Comparison of ENCODE assay signal across 16 cellular contexts in the genomic region with DNA sequence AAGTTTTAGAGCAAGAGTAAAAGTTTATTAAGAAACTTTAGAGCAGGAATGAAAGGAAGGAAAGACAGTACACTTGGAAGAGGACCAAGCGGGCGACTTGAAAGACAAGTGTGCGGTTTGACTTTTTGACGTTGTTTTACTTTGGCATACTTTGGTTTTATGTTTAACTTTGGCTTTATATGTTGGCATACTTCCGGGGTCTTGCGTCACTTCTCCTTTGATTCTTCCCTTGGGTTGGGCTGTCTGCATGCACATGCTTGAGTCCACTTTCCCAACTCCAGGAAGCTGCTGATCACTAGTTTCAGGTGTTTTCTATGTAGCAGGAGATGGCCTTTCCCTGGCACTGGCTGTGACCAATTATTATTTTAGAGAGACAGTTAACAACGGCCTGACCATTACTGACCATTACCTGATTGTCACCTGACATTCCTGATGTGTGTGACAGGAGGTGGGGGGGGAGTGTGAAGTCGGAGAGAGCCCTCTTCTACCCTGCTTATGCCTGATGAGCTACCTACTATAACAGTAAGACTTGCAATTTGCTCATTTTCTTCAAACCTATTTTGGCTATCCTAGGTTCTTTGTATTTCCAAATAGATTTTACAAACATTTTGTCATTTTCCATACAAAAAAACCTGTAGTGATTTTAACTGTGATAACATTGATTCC. TPM values are rescaled to one million over a fixed set of nuclear protein-coding genes. Genes with fewer than 3 reads are reported as not detected.
A peak's percentile ranks its signal among the peaks of the same experiment; 100 is the strongest.
DNase-seq lines count a peak whose midpoint lies in the region; ATAC-seq and TF ChIP-seq lines count a peak whose summit lies in the region.
"Had no signal": no experiment of that assay in that cellular context is flagged by ENCODE, and none has a peak within 500 bp of the region (broad histone marks: within the 10 kb centered on the region; RNA-seq: fewer than 3 reads in every experiment).

No MANE protein-coding gene starts in this region.

- H3K27ac ChIP-seq in left lung (peak overlapping the region; percentile 45 to 57), upper lobe of right lung (peak overlapping the region; percentile 45), gastroesophageal sphincter (no peak overlapping the region), WERI-Rb-1 (no peak overlapping the region)
- H3K27ac ChIP-seq: SJSA1 had no signal

- no peak for ATAC-seq in activated CD4-positive, alpha-beta T cell treated with anti-CD3 and anti-CD28 coated beads for 36 hours
- ATAC-seq in left lung (peak; percentile 59), upper lobe of right lung (peak; percentile 74), gastroesophageal sphincter (no peak)

- no peak overlapping the region for H3K4me3 ChIP-seq in left lung
- no peak overlapping the region for H3K4me3 ChIP-seq in upper lobe of right lung
- no peak overlapping the region for H3K4me3 ChIP-seq in gastroesophageal sphincter
- H3K4me3 ChIP-seq in WERI-Rb-1 (ENCODE audit: low read depth, low read length), result no peak overlapping the region
- H3K4me3 ChIP-seq: HAP-1, SJSA1 had no signal

- intact Hi-C loops in activated CD4-positive, alpha-beta T cell treated with anti-CD3 and anti-CD28 coated beads for 36 hours (cut with DNase I, micrococcal nuclease), result no loop called here
- intact Hi-C loops in left lung (cut with DNase I) (no loop called here), upper lobe of right lung (cut with DNase I) (no loop called here), cardiac septum (cut with DNase I) (no loop called here)

- TF ChIP-seq EP300 in gastroesophageal sphincter (IDR thresholded peaks at IDR 0.05), result no peak

- H3K27me3 ChIP-seq in left lung (no peaks in the 10 kb centered on the region), upper lobe of right lung (no peaks in the 10 kb centered on the region), gastroesophageal sphincter (no peaks in the 10 kb centered on the region), WERI-Rb-1 (ENCODE audit: insufficient read depth, low read depth, severe bottlenecking) (no peaks in the 10 kb centered on the region)
- H3K27me3 ChIP-seq: SJSA1 had no signal

- H3K4me3 Mint-ChIP-seq in activated CD4-positive, alpha-beta T cell treated with anti-CD3 and anti-CD28 coated beads for 36 hours, result no peak overlapping the region
- no peak overlapping the region for H3K4me3 Mint-ChIP-seq in chondrocyte (ENCODE audit: unreplicated experiment)
- H3K4me3 Mint-ChIP-seq: CD4-positive, alpha-beta T cell had no signal

- peaks cover 10% of the 10 kb centered on the region for H3K36me3 Mint-ChIP-seq in activated CD4-positive, alpha-beta T cell treated with anti-CD3 and anti-CD28 coated beads for 36 hours (ENCODE audit: low read depth)
- H3K36me3 Mint-ChIP-seq in chondrocyte (ENCODE audit: low read depth), result peaks cover 6% of the 10 kb centered on the region

- POLR2A ChIA-PET in activated CD4-positive, alpha-beta T cell treated with anti-CD3 and anti-CD28 coated beads for 36 hours (lab: Charles Lee), result no interaction called here

- no peak for DNase-seq in activated CD4-positive, alpha-beta T cell treated with anti-CD3 and anti-CD28 coated beads for 36 hours
- DNase-seq in activated CD4-positive, alpha-beta T cell treated with anti-CD3 and anti-CD28 coated beads for 1 hour, result no peak
- DNase-seq in chondrocyte (ENCODE audit: low spot score), result no peak
- DNase-seq in left lung, result peak in 1 of 2 donors; percentile 60
- no peak for DNase-seq in upper lobe of right lung
- DNase-seq in cardiac septum (ENCODE audit: low spot score), result no peak
- DNase-seq in WERI-Rb-1, result no peak
- DNase-seq: activated gamma-delta T cell; CD4-positive, alpha-beta T cell; NCI-H1436 treated with DMSO at 0.1 percent for 48 hours; NCI-H2227 treated with DMSO at 0.1 percent for 48 hours had no signal

- no peaks in the 10 kb centered on the region for H3K27me3 Mint-ChIP-seq in activated CD4-positive, alpha-beta T cell treated with anti-CD3 and anti-CD28 coated beads for 36 hours
- H3K27me3 Mint-ChIP-seq in chondrocyte (ENCODE audit: low read depth), result no peaks in the 10 kb centered on the region
- H3K27me3 Mint-ChIP-seq: CD4-positive, alpha-beta T cell had no signal

- CTCF ChIA-PET in activated CD4-positive, alpha-beta T cell treated with anti-CD3 and anti-CD28 coated beads for 36 hours (lab: Charles Lee), result no interaction called here

- no peak for TF ChIP-seq CTCF in chondrocyte (IDR thresholded peaks at IDR 0.05)
- no peak for TF ChIP-seq CTCF in left lung (IDR thresholded peaks at IDR 0.05)
- TF ChIP-seq CTCF in upper lobe of right lung (IDR thresholded peaks at IDR 0.05), result no peak
- no peak for TF ChIP-seq CTCF in gastroesophageal sphincter (IDR thresholded peaks at IDR 0.05)
- TF ChIP-seq CTCF in WERI-Rb-1 (IDR thresholded peaks at IDR 0.05; ENCODE audit: low read depth, low read length), result no peak

- TF ChIP-seq POLR2A in gastroesophageal sphincter (IDR thresholded peaks at IDR 0.05), result no peak

- H3K36me3 ChIP-seq in left lung (no peaks in the 10 kb centered on the region), upper lobe of right lung (no peaks in the 10 kb centered on the region), gastroesophageal sphincter (no peaks in the 10 kb centered on the region), WERI-Rb-1 (no peaks in the 10 kb centered on the region)
- H3K36me3 ChIP-seq: HAP-1, SJSA1 had no signal

- peaks cover 8% of the 10 kb centered on the region for H3K9me3 Mint-ChIP-seq in activated CD4-positive, alpha-beta T cell treated with anti-CD3 and anti-CD28 coated beads for 36 hours (ENCODE audit: low read depth)
- peaks cover 28% of the 10 kb centered on the region for H3K9me3 Mint-ChIP-seq in chondrocyte (ENCODE audit: low read depth)

- H3K9me3 ChIP-seq in left lung (peaks cover 0 to 3% of the 10 kb centered on the region in 2 donors), upper lobe of right lung (no peaks in the 10 kb centered on the region), gastroesophageal sphincter (peaks cover 0 to 14% (median 0%) of the 10 kb centered on the region in 3 donors), WERI-Rb-1 (ENCODE audit: severe bottlenecking) (no peaks in the 10 kb centered on the region)
- H3K9me3 ChIP-seq: HAP-1, SJSA1 had no signal

- H3K4me1 Mint-ChIP-seq in activated CD4-positive, alpha-beta T cell treated with anti-CD3 and anti-CD28 coated beads for 36 hours, result peaks cover 25% of the 10 kb centered on the region
- H3K4me1 Mint-ChIP-seq in chondrocyte (ENCODE audit: low read depth), result peaks cover 4% of the 10 kb centered on the region

- 82 to 84% methylated on average over 8 of the region's 8 CpGs for WGBS in gastroesophageal sphincter (ENCODE audit: low coverage in 1 of 2), 2 donors

- H3K4me1 ChIP-seq in left lung, result peaks cover 0 to 26% of the 10 kb centered on the region in 2 donors
- peaks cover 11% of the 10 kb centered on the region for H3K4me1 ChIP-seq in upper lobe of right lung
- no peaks in the 10 kb centered on the region for H3K4me1 ChIP-seq in gastroesophageal sphincter
- H3K4me1 ChIP-seq: HAP-1, SJSA1 had no signal

- peak overlapping the region; percentile 35 for H3K27ac Mint-ChIP-seq in activated CD4-positive, alpha-beta T cell treated with anti-CD3 and anti-CD28 coated beads for 36 hours
- peak overlapping the region; percentile 36 for H3K27ac Mint-ChIP-seq in chondrocyte (ENCODE audit: unreplicated experiment)
- H3K27ac Mint-ChIP-seq: CD4-positive, alpha-beta T cell had no signal

RNA-seq across cellular contexts. Expression of gene TNFSF8, which starts 45.5 kb away (rescaled TPM):
- 10 to 100 TPM; 42.3 to 48.2 TPM for total RNA-seq in activated CD4-positive, alpha-beta T cell treated with anti-CD3 and anti-CD28 coated beads for 36 hours
- total RNA-seq in chondrocyte (not detected in 3 replicates), left lung (1 to 10 TPM; 2.1 to 4.8 TPM), upper lobe of right lung (3.8 TPM), gastroesophageal sphincter (1 to 10 TPM in 3 of 4 donors, under 1 TPM in 1; 0.54 to 3.9 (median 2.0) TPM), cardiac septum (0.86 TPM)
- total RNA-seq: A172, pulmonary artery endothelial cell, SJSA1 had no signal

Comparison
In these comparisons a context has a peak if more than half of its experiments do, and no peak if none do; other contexts are left out.
1. ATAC-seq: peak in left lung (single experiment) and upper lobe of right lung (single experiment); none in activated CD4-positive, alpha-beta T cell treated with anti-CD3 and anti-CD28 coated beads for 36 hours (single experiment) and gastroesophageal sphincter (single experiment).
2. H3K27ac ChIP-seq: peak in left lung (2 of 2) and upper lobe of right lung (single experiment); none in gastroesophageal sphincter (0 of 4) and WERI-Rb-1 (single experiment).